In genomic region chr12:65170245-65170881, GRCh38 we compare ENCODE assay signal across 8 cellular contexts. TPM values are rescaled to one million over a fixed set of nuclear protein-coding genes. Genes with fewer than 3 reads are reported as not detected.
DNase-seq lines count a peak whose midpoint lies in the region; ATAC-seq and TF ChIP-seq lines count a peak whose summit lies in the region.

No MANE protein-coding gene starts in this region.

- no peak for TF ChIP-seq EP300 in transverse colon (IDR thresholded peaks at IDR 0.05; ENCODE audit: low read depth)

- no peaks in the 10 kb centered on the region for H3K36me3 ChIP-seq in CD4-positive, alpha-beta memory T cell (ENCODE audit: insufficient read depth, low read length)
- peaks cover 31% of the 10 kb centered on the region for H3K36me3 ChIP-seq in RWPE2 (ENCODE audit: low read depth)
- no peaks in the 10 kb centered on the region for H3K36me3 ChIP-seq in parathyroid adenoma (ENCODE audit: control insufficient read depth, insufficient read depth, low read length)
- no peaks in the 10 kb centered on the region for H3K36me3 ChIP-seq in transverse colon

- H3K27me3 Mint-ChIP-seq in CD4-positive, alpha-beta memory T cell: no peaks in the 10 kb centered on the region
- peaks cover 3% of the 10 kb centered on the region for H3K27me3 Mint-ChIP-seq in activated naive CD4-positive, alpha-beta T cell treated with anti-CD3 and anti-CD28 coated beads, Interleukin-2, amount 10 ng/mL, durations not matched to agents 7 days and 5 days

- peak overlapping the region; percentile 87 for H3K9ac ChIP-seq in parathyroid adenoma

- in situ Hi-C loops in transverse colon (cut with MboI; ENCODE audit: low pct_ligation_motif_present in 1 of 4, low pct_unique_long_range_greater_than_20kb in 1 of 4, low sequenced_read_pairs in 3 of 4): no loop called here

- peak overlapping the region; percentile 71 to 89 for H3K4me3 ChIP-seq in CD4-positive, alpha-beta memory T cell (ENCODE audit: low read length in 2 of 2)
- peak overlapping the region; percentile 70 for H3K4me3 ChIP-seq in RWPE2 (ENCODE audit: severe bottlenecking)
- H3K4me3 ChIP-seq in parathyroid adenoma (ENCODE audit: low read depth, low read length): peak overlapping the region; percentile 98
- peak overlapping the region; percentile 82 to 100 (median 99) for H3K4me3 ChIP-seq in transverse colon

- peak; percentile 56 to 85 (median 60) for DNase-seq in CD4-positive, alpha-beta memory T cell
- DNase-seq in RWPE2 (ENCODE audit: low spot score) (peak; percentile 74), Right ventricle myocardium inferior (ENCODE audit: missing footprints) (peak; percentile 88), transverse colon (peak; percentile 88)
- peak; percentile 78 for DNase-seq in activated naive CD4-positive, alpha-beta T cell treated with anti-CD3 and anti-CD28 coated beads, Interleukin-2, amount 10 ng/mL, durations not matched to agents 7 days and 5 days

- POLR2A ChIA-PET in CD4-positive, alpha-beta memory T cell (lab: Charles Lee; ENCODE audit: partially characterized antibody): interaction anchor here (0.6 to 3.1 kb wide), 8 partner anchors 8 to 501 kb away, joined by 3 to 19 read pairs (median 6); no protein-coding TSS in a partner anchor

- peak; percentile 46 for ATAC-seq in GM19397 (IDR thresholded peaks at IDR 0.05; ENCODE audit: unreplicated experiment)
- peak; percentile 26 for ATAC-seq in HG03558 (IDR thresholded peaks at IDR 0.05; ENCODE audit: extremely low read depth, unreplicated experiment)
- peak; percentile 53 for ATAC-seq in RWPE2 (ENCODE audit: low read depth)
- ATAC-seq in Right ventricle myocardium inferior: peak; percentile 53

- intact Hi-C loops in CD4-positive, alpha-beta memory T cell (cut with micrococcal nuclease): loop anchor here (1.0 to 10.0 kb wide), 3 partner anchors 8 to 964 kb away; partner anchors contain the start of genes LLPH and XPOT
- intact Hi-C loops in Right ventricle myocardium inferior (cut with DNase I) (loop anchor here (5.0 kb wide), 2 partner anchors 37 to 62 kb away; no protein-coding TSS in a partner anchor), transverse colon (cut with DNase I; ENCODE audit: low total_unique reads) (no loop called here)

- H2AFZ ChIP-seq in parathyroid adenoma: peak overlapping the region; percentile 99

- CTCF ChIA-PET in CD4-positive, alpha-beta memory T cell (lab: Charles Lee; ENCODE audit: partially characterized antibody): interaction anchor here (1.7 kb wide), 1 partner anchor 10 kb away, joined by 4 read pairs; no protein-coding TSS in a partner anchor
- CTCF ChIA-PET in activated naive CD4-positive, alpha-beta T cell treated with anti-CD3 and anti-CD28 coated beads, Interleukin-2, amount 10 ng/mL, durations not matched to agents 7 days and 5 days (lab: Charles Lee): interaction anchor here (1.1 to 2.2 kb wide), 2 partner anchors 62 to 614 kb away, joined by 3 to 5 read pairs; no protein-coding TSS in a partner anchor

- H3K4me1 Mint-ChIP-seq in CD4-positive, alpha-beta memory T cell: peaks cover 20 to 33% (median 27%) of the 10 kb centered on the region in 4 donors
- H3K4me1 Mint-ChIP-seq in activated naive CD4-positive, alpha-beta T cell treated with anti-CD3 and anti-CD28 coated beads, Interleukin-2, amount 10 ng/mL, durations not matched to agents 7 days and 5 days: peaks cover 35% of the 10 kb centered on the region

- H3K9me3 ChIP-seq in CD4-positive, alpha-beta memory T cell (ENCODE audit: control insufficient read depth in 1 of 2, low read length in 2 of 2): no peaks in the 10 kb centered on the region
- H3K9me3 ChIP-seq in RWPE2 (ENCODE audit: severe bottlenecking) (no peaks in the 10 kb centered on the region), parathyroid adenoma (ENCODE audit: control insufficient read depth, low read length) (no peaks in the 10 kb centered on the region), transverse colon (no peaks in the 10 kb centered on the region)

- peak overlapping the region; percentile 68 for H3K4me2 ChIP-seq in parathyroid adenoma (ENCODE audit: low read length)

- 2 to 10% methylated on average over 2 to 30 of the region's 44 CpGs for WGBS in transverse colon (ENCODE audit: low coverage in 1 of 2), 2 donors

- H3K4me3 Mint-ChIP-seq in CD4-positive, alpha-beta memory T cell: peak overlapping the region; percentile 91 to 98 (median 92)
- peak overlapping the region; percentile 88 for H3K4me3 Mint-ChIP-seq in activated naive CD4-positive, alpha-beta T cell treated with anti-CD3 and anti-CD28 coated beads, Interleukin-2, amount 10 ng/mL, durations not matched to agents 7 days and 5 days

- no peaks in the 10 kb centered on the region for H3K27me3 ChIP-seq in CD4-positive, alpha-beta memory T cell (ENCODE audit: insufficient read depth, low read length)
- no peaks in the 10 kb centered on the region for H3K27me3 ChIP-seq in RWPE2 (ENCODE audit: insufficient read depth, poor library complexity, severe bottlenecking)
- no peaks in the 10 kb centered on the region for H3K27me3 ChIP-seq in parathyroid adenoma (ENCODE audit: control insufficient read depth, insufficient read depth, low read length)
- H3K27me3 ChIP-seq in transverse colon: no peaks in the 10 kb centered on the region

- peaks cover 0 to 31% of the 10 kb centered on the region in 2 donors for H3K36me3 Mint-ChIP-seq in CD4-positive, alpha-beta memory T cell
- H3K36me3 Mint-ChIP-seq in activated naive CD4-positive, alpha-beta T cell treated with anti-CD3 and anti-CD28 coated beads, Interleukin-2, amount 10 ng/mL, durations not matched to agents 7 days and 5 days: peaks cover 29% of the 10 kb centered on the region

- peak overlapping the region; percentile 91 to 97 (median 93) for H3K27ac Mint-ChIP-seq in CD4-positive, alpha-beta memory T cell
- peak overlapping the region; percentile 96 for H3K27ac Mint-ChIP-seq in activated naive CD4-positive, alpha-beta T cell treated with anti-CD3 and anti-CD28 coated beads, Interleukin-2, amount 10 ng/mL, durations not matched to agents 7 days and 5 days

- peaks cover 37% of the 10 kb centered on the region for H3K79me2 ChIP-seq in parathyroid adenoma

- H3K4me1 ChIP-seq in CD4-positive, alpha-beta memory T cell (ENCODE audit: insufficient read depth, low read length): peaks cover 55% of the 10 kb centered on the region
- H3K4me1 ChIP-seq in RWPE2 (ENCODE audit: insufficient read depth, poor library complexity, severe bottlenecking): peaks cover 25% of the 10 kb centered on the region
- peaks cover 10% of the 10 kb centered on the region for H3K4me1 ChIP-seq in parathyroid adenoma
- peaks cover 34 to 56% (median 40%) of the 10 kb centered on the region in 4 donors for H3K4me1 ChIP-seq in transverse colon

- TF ChIP-seq POLR2A in transverse colon (IDR thresholded peaks at IDR 0.05): peak; percentile 43

- peak overlapping the region; percentile 95 for H3K27ac ChIP-seq in CD4-positive, alpha-beta memory T cell (ENCODE audit: low read depth, low read length)
- peak overlapping the region; percentile 56 for H3K27ac ChIP-seq in RWPE2 (ENCODE audit: poor library complexity, severe bottlenecking)
- peak overlapping the region; percentile 80 for H3K27ac ChIP-seq in parathyroid adenoma
- peak overlapping the region; percentile 95 to 99 (median 98) for H3K27ac ChIP-seq in transverse colon

- H3K9me3 Mint-ChIP-seq in CD4-positive, alpha-beta memory T cell: no peaks in the 10 kb centered on the region
- no peaks in the 10 kb centered on the region for H3K9me3 Mint-ChIP-seq in activated naive CD4-positive, alpha-beta T cell treated with anti-CD3 and anti-CD28 coated beads, Interleukin-2, amount 10 ng/mL, durations not matched to agents 7 days and 5 days

- TF ChIP-seq CTCF in RWPE2 (IDR thresholded peaks at IDR 0.05; ENCODE audit: poor library complexity, severe bottlenecking) (no peak), parathyroid adenoma (IDR thresholded peaks at IDR 0.05) (no peak), transverse colon (IDR thresholded peaks at IDR 0.05) (no peak)

RNA-seq across cellular contexts. Expression of gene LEMD3, which starts 1.0 kb away (rescaled TPM):
- 10 to 100 TPM; 50.0 to 52.6 TPM for total RNA-seq in CD4-positive, alpha-beta memory T cell
- 10 to 100 TPM; 25.0 to 25.6 TPM for polyA plus RNA-seq in CD4-positive, alpha-beta memory T cell
- total RNA-seq in Right ventricle myocardium inferior (12.9 TPM), transverse colon (100 to 1,000 TPM in 1 of 4 donors, 10 to 100 TPM in 3; 45.2 to 159 (median 63.0) TPM)

RNA-seq across cellular contexts. Expression of gene WIF1, which starts 49.3 kb away (rescaled TPM):
- not detected for total RNA-seq in CD4-positive, alpha-beta memory T cell
- not detected for polyA plus RNA-seq in CD4-positive, alpha-beta memory T cell
- total RNA-seq in Right ventricle myocardium inferior (0.62 TPM), transverse colon (not detected)

Comparison
In these comparisons a context has a peak if more than half of its experiments do, and no peak if none do; other contexts are left out.
1. Peak in every context shown above with its lines: DNase-seq, ATAC-seq, H3K4me3 ChIP-seq and H3K27ac ChIP-seq.